15 cellular contexts compared by ENCODE assay signal in the genomic region with DNA sequence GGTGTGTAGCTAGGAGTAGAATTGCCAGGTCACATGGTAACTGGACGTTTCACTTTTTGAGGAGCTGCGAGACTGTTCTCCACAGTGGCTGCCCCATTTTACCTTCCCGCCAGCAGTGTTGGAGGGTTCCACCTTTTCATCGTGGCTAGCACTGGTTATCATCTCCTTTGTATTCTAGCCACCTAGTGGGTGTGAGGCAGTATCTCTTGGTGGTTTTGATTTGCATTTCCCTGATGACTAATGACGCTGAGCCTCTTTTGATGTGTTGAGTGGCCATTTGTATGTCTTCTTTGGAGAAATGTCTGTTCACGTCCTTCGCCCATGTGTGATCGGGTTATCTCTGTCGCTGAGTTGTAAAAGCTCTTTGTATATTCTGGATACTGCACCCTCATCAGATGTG. TPM values are rescaled to one million over a fixed set of nuclear protein-coding genes. Genes with fewer than 3 reads are reported as not detected.
DNase-seq lines count a peak whose midpoint lies in the region; ATAC-seq lines count a peak whose summit lies in the region.
"Had no signal": no experiment of that assay in that cellular context is flagged by ENCODE, and none has a peak within 500 bp of the region (broad histone marks: within the 10 kb centered on the region; RNA-seq: fewer than 3 reads in every experiment).

No MANE protein-coding gene starts in this region.

- H3K4me1 Mint-ChIP-seq in activated naive CD4-positive, alpha-beta T cell treated with anti-CD3 and anti-CD28 coated beads for 36 hours (ENCODE audit: low read depth): peaks cover 35% of the 10 kb centered on the region
- peaks cover 40% of the 10 kb centered on the region for H3K4me1 Mint-ChIP-seq in activated CD8-positive, alpha-beta T cell treated with anti-CD3 and anti-CD28 coated beads, Interleukin-2, amount 10 ng/mL, durations not matched to agents 7 days and 5 days (ENCODE audit: low read depth)

- no peaks in the 10 kb centered on the region for H3K27me3 ChIP-seq in HUES6 (ENCODE audit: control insufficient read depth, insufficient read depth, low read length)
- H3K27me3 ChIP-seq: BE2C, tibial nerve had no signal

- peak in 1 of 2 donors; percentile 10 for DNase-seq in activated naive CD4-positive, alpha-beta T cell treated with anti-CD3 and anti-CD28 coated beads, Interleukin-2, amount 50 U/mL, for 72 hours (ENCODE audit: low spot score in 2 of 2)
- DNase-seq in activated naive CD4-positive, alpha-beta T cell treated with anti-CD3 and anti-CD28 coated beads for 36 hours: no peak
- DNase-seq in activated CD8-positive, alpha-beta T cell treated with anti-CD3 and anti-CD28 coated beads, Interleukin-2, amount 10 ng/mL, durations not matched to agents 7 days and 5 days: no peak
- DNase-seq in stimulated activated naive CD8-positive, alpha-beta T cell treated with anti-CD3 and anti-CD28 coated beads, Interleukin-15, Interleukin-2, amounts not matched to agents 100 U/mL and 50 U/mL, for 24 hours: no peak
- no peak for DNase-seq in GDM1 (lab: John Stamatoyannopoulos, UW)
- DNase-seq: BE2C, foreskin fibroblast, islet precursor cell, NCI-H187 treated with DMSO at 0.1 percent for 48 hours, T1000 had no signal

- peak overlapping the region; percentile 27 for H3K9ac ChIP-seq in HUES6 (ENCODE audit: low read length)

- peaks cover 0 to 15% of the 10 kb centered on the region in 2 donors for H3K36me3 Mint-ChIP-seq in activated naive CD4-positive, alpha-beta T cell treated with anti-CD3 and anti-CD28 coated beads, Interleukin-2, amount 50 U/mL, for 72 hours
- H3K36me3 Mint-ChIP-seq in activated naive CD4-positive, alpha-beta T cell treated with anti-CD3 and anti-CD28 coated beads for 36 hours (ENCODE audit: low read depth): peaks cover 3% of the 10 kb centered on the region
- H3K36me3 Mint-ChIP-seq in activated CD8-positive, alpha-beta T cell treated with anti-CD3 and anti-CD28 coated beads, Interleukin-2, amount 10 ng/mL, durations not matched to agents 7 days and 5 days (ENCODE audit: low read depth): peaks cover 29% of the 10 kb centered on the region

- POLR2A ChIA-PET in activated CD8-positive, alpha-beta T cell treated with anti-CD3 and anti-CD28 coated beads, Interleukin-2, amount 10 ng/mL, durations not matched to agents 7 days and 5 days (lab: Charles Lee): no interaction called here

- no peak overlapping the region for H3K4me3 Mint-ChIP-seq in activated naive CD4-positive, alpha-beta T cell treated with anti-CD3 and anti-CD28 coated beads for 36 hours
- H3K4me3 Mint-ChIP-seq in activated CD8-positive, alpha-beta T cell treated with anti-CD3 and anti-CD28 coated beads, Interleukin-2, amount 10 ng/mL, durations not matched to agents 7 days and 5 days: no peak overlapping the region

- H3K27ac ChIP-seq in HUES6 (ENCODE audit: low read depth, low read length): peak overlapping the region; percentile 25; the same call in 1 of the 2 replicates
- H3K27ac ChIP-seq: tibial nerve had no signal

- no peaks in the 10 kb centered on the region for H3K27me3 Mint-ChIP-seq in activated naive CD4-positive, alpha-beta T cell treated with anti-CD3 and anti-CD28 coated beads for 36 hours (ENCODE audit: low read depth)
- no peaks in the 10 kb centered on the region for H3K27me3 Mint-ChIP-seq in activated CD8-positive, alpha-beta T cell treated with anti-CD3 and anti-CD28 coated beads, Interleukin-2, amount 10 ng/mL, durations not matched to agents 7 days and 5 days (ENCODE audit: low read depth)

- CTCF ChIA-PET in activated naive CD4-positive, alpha-beta T cell treated with anti-CD3 and anti-CD28 coated beads for 36 hours (lab: Charles Lee): no interaction called here
- CTCF ChIA-PET in activated CD8-positive, alpha-beta T cell treated with anti-CD3 and anti-CD28 coated beads, Interleukin-2, amount 10 ng/mL, durations not matched to agents 7 days and 5 days (lab: Charles Lee): interaction anchor here (0.9 to 1.0 kb wide), 2 partner anchors 8 to 9 kb away, joined by 3 to 5 read pairs; no protein-coding TSS in a partner anchor

- peaks cover 0 to 10% of the 10 kb centered on the region in 2 donors for H3K9me3 Mint-ChIP-seq in activated naive CD4-positive, alpha-beta T cell treated with anti-CD3 and anti-CD28 coated beads, Interleukin-2, amount 50 U/mL, for 72 hours
- H3K9me3 Mint-ChIP-seq in activated naive CD4-positive, alpha-beta T cell treated with anti-CD3 and anti-CD28 coated beads for 36 hours: peaks cover 2% of the 10 kb centered on the region
- H3K9me3 Mint-ChIP-seq in activated CD8-positive, alpha-beta T cell treated with anti-CD3 and anti-CD28 coated beads, Interleukin-2, amount 10 ng/mL, durations not matched to agents 7 days and 5 days (ENCODE audit: insufficient read depth): peaks cover 9% of the 10 kb centered on the region

- intact Hi-C loops in activated naive CD4-positive, alpha-beta T cell treated with anti-CD3 and anti-CD28 coated beads for 36 hours (cut with micrococcal nuclease): no loop called here

- H3K27ac Mint-ChIP-seq in activated naive CD4-positive, alpha-beta T cell treated with anti-CD3 and anti-CD28 coated beads, Interleukin-2, amount 50 U/mL, for 72 hours: peak overlapping the region in 1 of 2 donors; percentile 84
- no peak overlapping the region for H3K27ac Mint-ChIP-seq in activated naive CD4-positive, alpha-beta T cell treated with anti-CD3 and anti-CD28 coated beads for 36 hours
- H3K27ac Mint-ChIP-seq in activated CD8-positive, alpha-beta T cell treated with anti-CD3 and anti-CD28 coated beads, Interleukin-2, amount 10 ng/mL, durations not matched to agents 7 days and 5 days: peak overlapping the region; percentile 60

- peak; percentile 62 to 71 for ATAC-seq in activated naive CD4-positive, alpha-beta T cell treated with anti-CD3 and anti-CD28 coated beads, Interleukin-2, amount 50 U/mL, for 72 hours
- ATAC-seq in activated CD8-positive, alpha-beta T cell treated with anti-CD3 and anti-CD28 coated beads, Interleukin-2, amount 10 ng/mL, durations not matched to agents 7 days and 5 days: no peak
- ATAC-seq in stimulated activated naive CD8-positive, alpha-beta T cell treated with anti-CD3 and anti-CD28 coated beads, Interleukin-15, Interleukin-2, amounts not matched to agents 100 U/mL and 50 U/mL, for 24 hours: peak; percentile 65
- no peak for ATAC-seq in HG02588 (IDR thresholded peaks at IDR 0.05; ENCODE audit: unreplicated experiment)
- ATAC-seq in GM21381 (IDR thresholded peaks at IDR 0.05; ENCODE audit: unreplicated experiment): no peak
- ATAC-seq: sciatic nerve had no signal

- H3K4me3 ChIP-seq in HUES6 (ENCODE audit: low read depth, low read length): peak overlapping the region; percentile 9; the same call in 1 of the 2 replicates
- H3K4me3 ChIP-seq: tibial nerve had no signal

- peaks cover 14% of the 10 kb centered on the region; the same call in 1 of the 2 replicates for H3K4me1 ChIP-seq in HUES6 (ENCODE audit: control insufficient read depth, insufficient read depth, low read length)
- H3K4me1 ChIP-seq: tibial nerve had no signal

- H3K9me3 ChIP-seq in HUES6 (ENCODE audit: control insufficient read depth, insufficient read depth, low read depth, low read length): peaks cover 45% of the 10 kb centered on the region; the same call in 1 of the 2 replicates
- H3K9me3 ChIP-seq: BE2C, tibial nerve had no signal

- peaks cover 6% of the 10 kb centered on the region; the same call in 1 of the 2 replicates for H3K36me3 ChIP-seq in HUES6 (ENCODE audit: control insufficient read depth, insufficient read depth, low read length)
- H3K36me3 ChIP-seq: BE2C had no signal

RNA-seq across cellular contexts. Expression of a gene that starts 10.6 kb away (rescaled TPM):
- total RNA-seq in activated naive CD4-positive, alpha-beta T cell treated with anti-CD3 and anti-CD28 coated beads, Interleukin-2, amount 50 U/mL, for 72 hours: 1 to 10 TPM; 5.6 to 6.7 TPM
- total RNA-seq in activated naive CD4-positive, alpha-beta T cell treated with anti-CD3 and anti-CD28 coated beads for 36 hours: 1 to 10 TPM; 2.5 to 3.4 TPM
- total RNA-seq in activated CD8-positive, alpha-beta T cell treated with anti-CD3 and anti-CD28 coated beads, Interleukin-2, amount 10 ng/mL, durations not matched to agents 7 days and 5 days: 10 to 100 TPM; 14.6 to 15.9 TPM

RNA-seq across cellular contexts. Expression of a gene that starts 11.1 kb away (rescaled TPM):
- 10 to 100 TPM; 67.4 to 92.7 TPM for total RNA-seq in activated naive CD4-positive, alpha-beta T cell treated with anti-CD3 and anti-CD28 coated beads, Interleukin-2, amount 50 U/mL, for 72 hours
- 10 to 100 TPM; 69.5 to 71.2 TPM for total RNA-seq in activated naive CD4-positive, alpha-beta T cell treated with anti-CD3 and anti-CD28 coated beads for 36 hours
- 100 to 1,000 TPM; 155 to 158 TPM for total RNA-seq in activated CD8-positive, alpha-beta T cell treated with anti-CD3 and anti-CD28 coated beads, Interleukin-2, amount 10 ng/mL, durations not matched to agents 7 days and 5 days

RNA-seq across cellular contexts. Expression of a gene that starts 28.8 kb away (rescaled TPM):
- 1 to 10 TPM; 1.5 to 3.2 TPM for total RNA-seq in activated naive CD4-positive, alpha-beta T cell treated with anti-CD3 and anti-CD28 coated beads, Interleukin-2, amount 50 U/mL, for 72 hours
- total RNA-seq in activated naive CD4-positive, alpha-beta T cell treated with anti-CD3 and anti-CD28 coated beads for 36 hours: under 1 TPM; 0.05 to 0.44 TPM
- total RNA-seq in activated CD8-positive, alpha-beta T cell treated with anti-CD3 and anti-CD28 coated beads, Interleukin-2, amount 10 ng/mL, durations not matched to agents 7 days and 5 days: 1 to 10 TPM in 1 of 2 experiments, under 1 TPM in 1; 0.83 to 1.4 TPM

RNA-seq across cellular contexts. Expression of a gene that starts 45.6 kb away (rescaled TPM):
- not detected for total RNA-seq in activated naive CD4-positive, alpha-beta T cell treated with anti-CD3 and anti-CD28 coated beads, Interleukin-2, amount 50 U/mL, for 72 hours
- total RNA-seq in activated naive CD4-positive, alpha-beta T cell treated with anti-CD3 and anti-CD28 coated beads for 36 hours: not detected
- total RNA-seq in activated CD8-positive, alpha-beta T cell treated with anti-CD3 and anti-CD28 coated beads, Interleukin-2, amount 10 ng/mL, durations not matched to agents 7 days and 5 days: not detected

RNA-seq across cellular contexts. Expression of a gene that starts 47.5 kb away (rescaled TPM):
- 1 to 10 TPM in 1 of 2 donors, under 1 TPM in 1; 0.16 to 2.2 TPM for total RNA-seq in activated naive CD4-positive, alpha-beta T cell treated with anti-CD3 and anti-CD28 coated beads, Interleukin-2, amount 50 U/mL, for 72 hours
- total RNA-seq in activated naive CD4-positive, alpha-beta T cell treated with anti-CD3 and anti-CD28 coated beads for 36 hours: under 1 TPM; 0.32 to 0.41 TPM
- total RNA-seq in activated CD8-positive, alpha-beta T cell treated with anti-CD3 and anti-CD28 coated beads, Interleukin-2, amount 10 ng/mL, durations not matched to agents 7 days and 5 days: 1 to 10 TPM in 1 of 2 experiments, under 1 TPM in 1; 0.82 to 1.3 TPM

Comparison
In these comparisons a context has a peak if more than half of its experiments do, and no peak if none do; other contexts are left out.
1. ATAC-seq: peak in activated naive CD4-positive, alpha-beta T cell treated with anti-CD3 and anti-CD28 coated beads, Interleukin-2, amount 50 U/mL, for 72 hours (2 of 2) and stimulated activated naive CD8-positive, alpha-beta T cell treated with anti-CD3 and anti-CD28 coated beads, Interleukin-15, Interleukin-2, amounts not matched to agents 100 U/mL and 50 U/mL, for 24 hours (single experiment); none in activated CD8-positive, alpha-beta T cell treated with anti-CD3 and anti-CD28 coated beads, Interleukin-2, amount 10 ng/mL, durations not matched to agents 7 days and 5 days (single experiment), HG02588 (single experiment) and GM21381 (single experiment).